ENCODE assay signal across 10 cellular contexts in genomic region chr5:38994329-38994927, GRCh38.
A peak's percentile ranks its signal among the peaks of the same experiment; 100 is the strongest.
DNase-seq lines count a peak whose midpoint lies in the region; ATAC-seq, FAIRE-seq and TF ChIP-seq lines count a peak whose summit lies in the region.
"Had no signal": no experiment of that assay in that cellular context is flagged by ENCODE, and none has a peak within 500 bp of the region (broad histone marks: within the 10 kb centered on the region; RNA-seq: fewer than 3 reads in every experiment).

No MANE protein-coding gene starts in this region.

- peaks cover 7% of the 10 kb centered on the region for H3K79me2 ChIP-seq in endothelial cell of umbilical vein (ENCODE audit: control insufficient read depth, insufficient read depth, low read length)

- TF ChIP-seq POLR2A in Peyer's patch (IDR thresholded peaks at IDR 0.05): no peak
- no peak for TF ChIP-seq POLR2A in endothelial cell of umbilical vein (IDR thresholded peaks at IDR 0.05; ENCODE audit: low read depth, low read length)

- FAIRE-seq in endothelial cell of umbilical vein (lab: Jason Lieb, UNC): no peak

- TF ChIP-seq CTCF in Peyer's patch (IDR thresholded peaks at IDR 0.05): peak in 4 of 6 experiments; percentile 36 to 58 (median 52)
- peak; percentile 33 to 50 for TF ChIP-seq CTCF in endothelial cell of umbilical vein (IDR thresholded peaks at IDR 0.05; ENCODE audit: extremely low read depth in 1 of 2, insufficient read depth in 1 of 2, low read depth in 1 of 2, low read length in 2 of 2)
- TF ChIP-seq CTCF in mesothelial cell of epicardium (IDR thresholded peaks at IDR 0.05; ENCODE audit: unreplicated experiment): peak; percentile 35

- H3K27ac ChIP-seq in Peyer's patch (no peak overlapping the region), endothelial cell of umbilical vein (ENCODE audit: insufficient read depth, low read depth, low read length) (no peak overlapping the region)

- H4K20me1 ChIP-seq in endothelial cell of umbilical vein (replicated peaks; ENCODE audit: control insufficient read depth, extremely low read depth, insufficient read depth, low read length): no peaks in the 10 kb centered on the region

- H3K36me3 ChIP-seq in Peyer's patch (peaks cover 0 to 9% (median 0%) of the 10 kb centered on the region in 3 donors), endothelial cell of umbilical vein (ENCODE audit: control insufficient read depth in 2 of 2, extremely low read depth in 1 of 2, insufficient read depth in 2 of 2, low read length in 2 of 2) (no peaks in the 10 kb centered on the region)

- ATAC-seq in activated naive CD8-positive, alpha-beta T cell treated with anti-CD3 and anti-CD28 coated beads, Interleukin-2, amount 10 ng/mL, durations not matched to agents 7 days and 5 days (ENCODE audit: low read depth): peak; percentile 36
- ATAC-seq in HG03520 (IDR thresholded peaks at IDR 0.05; ENCODE audit: unreplicated experiment) (peak; percentile 63), GM21723 (IDR thresholded peaks at IDR 0.05; ENCODE audit: unreplicated experiment) (no peak)

- H3K4me2 ChIP-seq in endothelial cell of umbilical vein (ENCODE audit: insufficient read depth, low read length): no peak overlapping the region

- H3K4me3 ChIP-seq in Peyer's patch (no peak overlapping the region), endothelial cell of umbilical vein (replicated peaks in 1 of 3; ENCODE audit: insufficient read depth in 1 of 3, low read depth in 1 of 3, low read length in 3 of 3) (no peak overlapping the region)

- peaks cover 35% of the 10 kb centered on the region for H3K36me3 Mint-ChIP-seq in activated naive CD8-positive, alpha-beta T cell treated with anti-CD3 and anti-CD28 coated beads, Interleukin-2, amount 10 ng/mL, durations not matched to agents 7 days and 5 days
- H3K36me3 Mint-ChIP-seq in activated naive CD8-positive, alpha-beta T cell treated with anti-CD3 and anti-CD28 coated beads for 36 hours: peaks cover 31% of the 10 kb centered on the region
- peaks cover 27% of the 10 kb centered on the region for H3K36me3 Mint-ChIP-seq in mesothelial cell of epicardium

- intact Hi-C loops in endothelial cell of umbilical vein (cut with micrococcal nuclease): loop anchor here (1.0 to 10.0 kb wide), 6 partner anchors 80 to 580 kb away; partner anchors contain the start of genes C9 and RICTOR

- CTCF ChIA-PET in endothelial cell of umbilical vein (lab: Charles Lee): interaction anchor here (0.6 to 1.1 kb wide), 7 partner anchors 33 to 610 kb away, joined by 3 to 4 read pairs (median 4); no protein-coding TSS in a partner anchor

- no peaks in the 10 kb centered on the region for H3K9me3 ChIP-seq in Peyer's patch
- no peaks in the 10 kb centered on the region for H3K9me3 ChIP-seq in endothelial cell of umbilical vein (replicated peaks; ENCODE audit: control insufficient read depth, insufficient read depth, low read length)

- no peak overlapping the region for H3K9ac ChIP-seq in endothelial cell of umbilical vein (replicated peaks; ENCODE audit: extremely low read depth, insufficient read depth, low read length)

- no peak for DNase-seq in activated naive CD8-positive, alpha-beta T cell treated with anti-CD3 and anti-CD28 coated beads, Interleukin-2, amount 10 ng/mL, durations not matched to agents 7 days and 5 days
- DNase-seq in activated naive CD8-positive, alpha-beta T cell treated with anti-CD3 and anti-CD28 coated beads for 36 hours: no peak
- DNase-seq in Peyer's patch (peak in 1 of 3 donors; percentile 60), endothelial cell of umbilical vein (ENCODE audit: low read depth, low spot score) (peak; percentile 76), mesothelial cell of epicardium (ENCODE audit: low spot score in 2 of 2, unreplicated experiment in 2 of 2) (peak in 1 of 2 experiments; percentile 40)
- DNase-seq in NK-92 treated with Interleukin-12 subunit alpha and Interleukin-12 subunit beta, amount 100 ng/mL, for 24 hours (lab: John Stamatoyannopoulos, UW): no peak

- H3K27me3 ChIP-seq in Peyer's patch (no peaks in the 10 kb centered on the region), endothelial cell of umbilical vein (ENCODE audit: control insufficient read depth in 2 of 2, insufficient read depth in 2 of 2, low read length in 2 of 2) (no peaks in the 10 kb centered on the region)

- H2AFZ ChIP-seq in endothelial cell of umbilical vein (ENCODE audit: low read depth, low read length): no peak overlapping the region

- H3K4me1 Mint-ChIP-seq in activated naive CD8-positive, alpha-beta T cell treated with anti-CD3 and anti-CD28 coated beads, Interleukin-2, amount 10 ng/mL, durations not matched to agents 7 days and 5 days: peaks cover 7% of the 10 kb centered on the region
- H3K4me1 Mint-ChIP-seq in activated naive CD8-positive, alpha-beta T cell treated with anti-CD3 and anti-CD28 coated beads for 36 hours: peaks cover 10% of the 10 kb centered on the region
- H3K4me1 Mint-ChIP-seq in mesothelial cell of epicardium: peaks cover 9% of the 10 kb centered on the region

- POLR2A ChIA-PET in activated naive CD8-positive, alpha-beta T cell treated with anti-CD3 and anti-CD28 coated beads, Interleukin-2, amount 10 ng/mL, durations not matched to agents 7 days and 5 days (lab: Charles Lee): no interaction called here
- POLR2A ChIA-PET in endothelial cell of umbilical vein (lab: Charles Lee): no interaction called here

- H3K4me1 ChIP-seq in Peyer's patch: no peaks in the 10 kb centered on the region
- H3K4me1 ChIP-seq in endothelial cell of umbilical vein (ENCODE audit: control insufficient read depth, extremely low read depth, insufficient read depth, low read length): no peaks in the 10 kb centered on the region

- no TSS peak for BruUV-seq in endothelial cell of umbilical vein (replicated peaks; lab: Mats Ljungman, UMichigan)

- H3K9me3 Mint-ChIP-seq in activated naive CD8-positive, alpha-beta T cell treated with anti-CD3 and anti-CD28 coated beads, Interleukin-2, amount 10 ng/mL, durations not matched to agents 7 days and 5 days: peaks cover 11% of the 10 kb centered on the region
- peaks cover 6% of the 10 kb centered on the region for H3K9me3 Mint-ChIP-seq in activated naive CD8-positive, alpha-beta T cell treated with anti-CD3 and anti-CD28 coated beads for 36 hours
- peaks cover 17% of the 10 kb centered on the region for H3K9me3 Mint-ChIP-seq in mesothelial cell of epicardium
- H3K9me3 Mint-ChIP-seq: central memory CD8-positive, alpha-beta T cell had no signal

- H3K9me1 ChIP-seq in endothelial cell of umbilical vein (replicated peaks; ENCODE audit: control insufficient read depth, extremely low read depth, insufficient read depth, low read length): no peaks in the 10 kb centered on the region

- H3K27ac Mint-ChIP-seq in activated naive CD8-positive, alpha-beta T cell treated with anti-CD3 and anti-CD28 coated beads, Interleukin-2, amount 10 ng/mL, durations not matched to agents 7 days and 5 days: no peak overlapping the region
- no peak overlapping the region for H3K27ac Mint-ChIP-seq in activated naive CD8-positive, alpha-beta T cell treated with anti-CD3 and anti-CD28 coated beads for 36 hours
- H3K27ac Mint-ChIP-seq in mesothelial cell of epicardium: no peak overlapping the region
- H3K27ac Mint-ChIP-seq: stimulated activated naive CD8-positive, alpha-beta T cell treated with anti-CD3 and anti-CD28 coated beads, Interleukin-15, Interleukin-2, amounts not matched to agents 100 ng/mL and 50 ng/mL, for 24 hours had no signal

- dilution Hi-C loops in endothelial cell of umbilical vein (cut with MboI; ENCODE audit: extremely low pct_ligation_motif_present, low sequenced_read_pairs): no loop called here

- H3K4me3 Mint-ChIP-seq in activated naive CD8-positive, alpha-beta T cell treated with anti-CD3 and anti-CD28 coated beads, Interleukin-2, amount 10 ng/mL, durations not matched to agents 7 days and 5 days: no peak overlapping the region
- no peak overlapping the region for H3K4me3 Mint-ChIP-seq in activated naive CD8-positive, alpha-beta T cell treated with anti-CD3 and anti-CD28 coated beads for 36 hours
- H3K4me3 Mint-ChIP-seq in mesothelial cell of epicardium: no peak overlapping the region
- H3K4me3 Mint-ChIP-seq: central memory CD8-positive, alpha-beta T cell; stimulated activated naive CD8-positive, alpha-beta T cell treated with anti-CD3 and anti-CD28 coated beads, Interleukin-15, Interleukin-2, amounts not matched to agents 100 ng/mL and 50 ng/mL, for 24 hours had no signal

- no peaks in the 10 kb centered on the region for H3K27me3 Mint-ChIP-seq in activated naive CD8-positive, alpha-beta T cell treated with anti-CD3 and anti-CD28 coated beads, Interleukin-2, amount 10 ng/mL, durations not matched to agents 7 days and 5 days
- H3K27me3 Mint-ChIP-seq in activated naive CD8-positive, alpha-beta T cell treated with anti-CD3 and anti-CD28 coated beads for 36 hours: no peaks in the 10 kb centered on the region
- no peaks in the 10 kb centered on the region for H3K27me3 Mint-ChIP-seq in mesothelial cell of epicardium (ENCODE audit: low read depth)
- H3K27me3 Mint-ChIP-seq: central memory CD8-positive, alpha-beta T cell; stimulated activated naive CD8-positive, alpha-beta T cell treated with anti-CD3 and anti-CD28 coated beads, Interleukin-15, Interleukin-2, amounts not matched to agents 100 ng/mL and 50 ng/mL, for 24 hours had no signal

TF ChIP-seq in endothelial cell of umbilical vein, 7 proteins besides CTCF, POLR2A, EP300 and RAD21:
- no peak for TF ChIP-seq EZH2 (IDR thresholded peaks at IDR 0.05; ENCODE audit: borderline replicate concordance, low read depth, low read length, severe bottlenecking)
- TF ChIP-seq GATA2 (IDR thresholded peaks at IDR 0.05; ENCODE audit: insufficient read depth, insufficient read length, low read depth, low read length): no peak
- TF ChIP-seq MYC (IDR thresholded peaks at IDR 0.05; ENCODE audit: low read depth, low read length): no peak
- no peak for TF ChIP-seq POLR2AphosphoS5 (IDR thresholded peaks at IDR 0.05; ENCODE audit: insufficient read depth, low read depth, low read length)
- TF ChIP-seq, protein P1, sequence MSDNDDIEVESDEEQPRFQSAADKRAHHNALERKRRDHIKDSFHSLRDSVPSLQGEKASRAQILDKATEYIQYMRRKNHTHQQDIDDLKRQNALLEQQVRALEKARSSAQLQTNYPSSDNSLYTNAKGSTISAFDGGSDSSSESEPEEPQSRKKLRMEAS (IDR thresholded peaks at IDR 0.05; ENCODE audit: insufficient read depth, insufficient read length): no peak
- TF ChIP-seq JUN (IDR thresholded peaks at IDR 0.05; ENCODE audit: borderline replicate concordance, insufficient read depth, insufficient read length, low read depth): no peak
- no peak for TF ChIP-seq FOS (IDR thresholded peaks at IDR 0.05; ENCODE audit: borderline replicate concordance, insufficient read depth, low read length)
